ENCODE assay signal across 9 cellular contexts in genomic region chr14:64755661-64756265, GRCh38. TPM values are rescaled to one million over a fixed set of nuclear protein-coding genes. Genes with fewer than 3 reads are reported as not detected.
DNase-seq lines count a peak whose midpoint lies in the region; ATAC-seq and TF ChIP-seq lines count a peak whose summit lies in the region.
"Had no signal": no experiment of that assay in that cellular context is flagged by ENCODE, and none has a peak within 500 bp of the region (broad histone marks: within the 10 kb centered on the region; RNA-seq: fewer than 3 reads in every experiment).

No MANE protein-coding gene starts in this region.

- H3K4me3 ChIP-seq in testis, result no peak overlapping the region

- H3K27ac ChIP-seq in testis, result no peak overlapping the region

- 81 to 89% methylated on average over 10 of the region's 10 CpGs for WGBS in testis, 2 donors

- intact Hi-C loops in testis (cut with DNase I; ENCODE audit: low total_unique reads), result no loop called here

- no peaks in the 10 kb centered on the region for H3K9me3 Mint-ChIP-seq in stimulated activated effector memory CD8-positive, alpha-beta T cell treated with anti-CD3 and anti-CD28 coated beads, Interleukin-12 subunit alpha, Interleukin-12 subunit beta, amount 100 ng/mL, for 72 hours

- peaks cover 61% of the 10 kb centered on the region for H3K4me1 Mint-ChIP-seq in stimulated activated effector memory CD8-positive, alpha-beta T cell treated with anti-CD3 and anti-CD28 coated beads, Interleukin-12 subunit alpha, Interleukin-12 subunit beta, amount 100 ng/mL, for 72 hours

- ATAC-seq in stimulated activated effector memory CD8-positive, alpha-beta T cell treated with anti-CD3 and anti-CD28 coated beads, Interleukin-12 subunit alpha, Interleukin-12 subunit beta, amount 100 ng/mL, for 72 hours, result peak; percentile 95
- ATAC-seq in GM18868 (IDR thresholded peaks at IDR 0.05; ENCODE audit: unreplicated experiment) (no peak), GM19467 (IDR thresholded peaks at IDR 0.05; ENCODE audit: unreplicated experiment) (no peak)

- no peaks in the 10 kb centered on the region for H3K9me3 ChIP-seq in testis

- peak overlapping the region; percentile 44 for H3K27ac Mint-ChIP-seq in stimulated activated effector memory CD8-positive, alpha-beta T cell treated with anti-CD3 and anti-CD28 coated beads, Interleukin-12 subunit alpha, Interleukin-12 subunit beta, amount 100 ng/mL, for 72 hours

- peaks cover 30% of the 10 kb centered on the region for H3K4me1 ChIP-seq in testis

- peak overlapping the region; percentile 34 for H3K4me3 Mint-ChIP-seq in stimulated activated effector memory CD8-positive, alpha-beta T cell treated with anti-CD3 and anti-CD28 coated beads, Interleukin-12 subunit alpha, Interleukin-12 subunit beta, amount 100 ng/mL, for 72 hours

- H3K36me3 Mint-ChIP-seq in stimulated activated effector memory CD8-positive, alpha-beta T cell treated with anti-CD3 and anti-CD28 coated beads, Interleukin-12 subunit alpha, Interleukin-12 subunit beta, amount 100 ng/mL, for 72 hours, result no peaks in the 10 kb centered on the region

- H3K27me3 ChIP-seq in testis, result no peaks in the 10 kb centered on the region

- no peak for TF ChIP-seq POLR2A in testis (IDR thresholded peaks at IDR 0.05)

- H3K36me3 ChIP-seq in testis (ENCODE audit: low read depth, missing control alignments), result no peaks in the 10 kb centered on the region

- no peak for TF ChIP-seq CTCF in testis (IDR thresholded peaks at IDR 0.05)

- peak; percentile 84 for DNase-seq in activated naive CD4-positive, alpha-beta T cell treated with Interleukin-2 at 50 U/mL for 16 hours
- DNase-seq in activated naive CD4-positive, alpha-beta T cell (lab: John Stamatoyannopoulos, UW), result no peak
- peak; percentile 25 to 26 for DNase-seq in activated CD4-positive, alpha-beta T cell treated with anti-CD3 and anti-CD28 coated beads, Interleukin-2, amount 50 U/mL, for 24 hours (ENCODE audit: low read depth in 1 of 2, low spot score in 1 of 2)
- DNase-seq in glomerular visceral epithelial cell (ENCODE audit: extremely low spot score), result peak; percentile 77
- DNase-seq in stimulated activated effector memory CD8-positive, alpha-beta T cell treated with anti-CD3 and anti-CD28 coated beads, Interleukin-12 subunit alpha, Interleukin-12 subunit beta, amount 100 ng/mL, for 72 hours (ENCODE audit: low spot score in 2 of 2), result no peak
- DNase-seq in testis, result no peak
- DNase-seq: NCI-H69 had no signal

RNA-seq across cellular contexts. Expression of gene PLEKHG3, which starts 51.5 kb away (rescaled TPM):
- 10 to 100 TPM; 20.1 to 20.6 TPM for total RNA-seq in testis
- polyA plus RNA-seq in testis (ENCODE audit: insufficient read depth, low read depth, low replicate concordance), result 21.6 TPM

Comparison
In these comparisons a context has a peak if more than half of its experiments do, and no peak if none do; other contexts are left out.
1. DNase-seq: peak in activated naive CD4-positive, alpha-beta T cell treated with Interleukin-2 at 50 U/mL for 16 hours (single experiment), activated CD4-positive, alpha-beta T cell treated with anti-CD3 and anti-CD28 coated beads, Interleukin-2, amount 50 U/mL, for 24 hours (2 of 2) and glomerular visceral epithelial cell (single experiment); none in activated naive CD4-positive, alpha-beta T cell (0 of 4), stimulated activated effector memory CD8-positive, alpha-beta T cell treated with anti-CD3 and anti-CD28 coated beads, Interleukin-12 subunit alpha, Interleukin-12 subunit beta, amount 100 ng/mL, for 72 hours (0 of 2) and testis (single experiment).